ENCODE assay signal across 14 cellular contexts in genomic region chr1:91806777-91807700, GRCh38.
DNase-seq lines count a peak whose midpoint lies in the region; ATAC-seq and TF ChIP-seq lines count a peak whose summit lies in the region.
"Had no signal": no experiment of that assay in that cellular context is flagged by ENCODE, and none has a peak within 500 bp of the region (broad histone marks: within the 10 kb centered on the region; RNA-seq: fewer than 3 reads in every experiment).

No MANE protein-coding gene starts in this region.

- no peak overlapping the region for H3K4me3 ChIP-seq in CD8-positive, alpha-beta memory T cell (ENCODE audit: low read length)
- H3K4me3 ChIP-seq: cardiac muscle cell had no signal

- H3K27ac ChIP-seq in CD8-positive, alpha-beta memory T cell (ENCODE audit: low read depth, low read length) = no peak overlapping the region
- H3K27ac ChIP-seq: cardiac muscle cell, RWPE1 had no signal

- H3K27ac Mint-ChIP-seq in CD8-positive, alpha-beta memory T cell = peak overlapping the region; percentile 23 to 100 (median 92)
- H3K27ac Mint-ChIP-seq in nephron = peak overlapping the region; percentile 84 to 95 (median 92)

- POLR2A ChIA-PET in CD8-positive, alpha-beta memory T cell (lab: Charles Lee) = no interaction called here

- H3K4me1 Mint-ChIP-seq in CD8-positive, alpha-beta memory T cell = peaks cover 72 to 84% (median 84%) of the 10 kb centered on the region in 3 donors
- peaks cover 66% of the 10 kb centered on the region for H3K4me1 Mint-ChIP-seq in nephron

- peaks cover 0 to 3% of the 10 kb centered on the region in 2 donors for H3K27me3 Mint-ChIP-seq in CD8-positive, alpha-beta memory T cell
- no peaks in the 10 kb centered on the region for H3K27me3 Mint-ChIP-seq in nephron (ENCODE audit: low read depth)

- CTCF ChIA-PET in CD8-positive, alpha-beta memory T cell (lab: Charles Lee) = interaction anchor here (0.8 to 1.3 kb wide), 4 partner anchors 16 to 77 kb away, joined by 3 read pairs; no protein-coding TSS in a partner anchor

- no peak for TF ChIP-seq CTCF in nephron (IDR thresholded peaks at IDR 0.05; ENCODE audit: unreplicated experiment in 3 of 3)

- H3K9me3 Mint-ChIP-seq in CD8-positive, alpha-beta memory T cell = no peaks in the 10 kb centered on the region
- H3K9me3 Mint-ChIP-seq in nephron = no peaks in the 10 kb centered on the region

- H3K4me1 ChIP-seq in CD8-positive, alpha-beta memory T cell (ENCODE audit: insufficient read depth, low read length) = peaks cover 59% of the 10 kb centered on the region
- H3K4me1 ChIP-seq: Caco-2 had no signal

- H3K27me3 ChIP-seq in CD8-positive, alpha-beta memory T cell (ENCODE audit: insufficient read depth, low read length, poor library complexity, severe bottlenecking) = no peaks in the 10 kb centered on the region
- H3K27me3 ChIP-seq: cardiac muscle cell had no signal

- no peak overlapping the region for H3K4me3 Mint-ChIP-seq in CD8-positive, alpha-beta memory T cell
- H3K4me3 Mint-ChIP-seq in nephron = no peak overlapping the region

- no peak for ATAC-seq in GM18502 (IDR thresholded peaks at IDR 0.05; ENCODE audit: poor library complexity, unreplicated experiment)

- H3K36me3 ChIP-seq in CD8-positive, alpha-beta memory T cell (ENCODE audit: insufficient read depth, low read length) = no peaks in the 10 kb centered on the region
- H3K36me3 ChIP-seq: cardiac muscle cell had no signal

- H3K36me3 Mint-ChIP-seq in CD8-positive, alpha-beta memory T cell = no peaks in the 10 kb centered on the region
- H3K36me3 Mint-ChIP-seq in nephron (ENCODE audit: low read depth) = peaks cover 3% of the 10 kb centered on the region

- DNase-seq in CD8-positive, alpha-beta memory T cell = no peak
- DNase-seq in NCI-H226 (peak; percentile 88), dermis blood vessel endothelial cell (peak; percentile 83), cerebellum (ENCODE audit: low spot score) (no peak), NCI-H128 (lab: John Stamatoyannopoulos, UW; ENCODE audit: unreplicated experiment) (no peak), SK-N-DZ (ENCODE audit: low spot score) (no peak)
- DNase-seq: Caco-2; islet precursor cell; Karpas-422; stimulated activated CD4-positive, alpha-beta T cell treated with anti-CD3 and anti-CD28 coated beads, Interleukin-15, amount 100 ng/mL, for 24 hours had no signal

- H3K9me3 ChIP-seq in CD8-positive, alpha-beta memory T cell (ENCODE audit: low read length) = no peaks in the 10 kb centered on the region
- H3K9me3 ChIP-seq: Caco-2 had no signal

Comparison
In these comparisons a context has a peak if more than half of its experiments do, and no peak if none do; other contexts are left out.
1. DNase-seq: peak in NCI-H226 (single experiment) and dermis blood vessel endothelial cell (single experiment); none in CD8-positive, alpha-beta memory T cell (0 of 5), cerebellum (single experiment), NCI-H128 (single experiment) and SK-N-DZ (single experiment).